25 cellular contexts compared by ENCODE assay signal in the genomic region with DNA sequence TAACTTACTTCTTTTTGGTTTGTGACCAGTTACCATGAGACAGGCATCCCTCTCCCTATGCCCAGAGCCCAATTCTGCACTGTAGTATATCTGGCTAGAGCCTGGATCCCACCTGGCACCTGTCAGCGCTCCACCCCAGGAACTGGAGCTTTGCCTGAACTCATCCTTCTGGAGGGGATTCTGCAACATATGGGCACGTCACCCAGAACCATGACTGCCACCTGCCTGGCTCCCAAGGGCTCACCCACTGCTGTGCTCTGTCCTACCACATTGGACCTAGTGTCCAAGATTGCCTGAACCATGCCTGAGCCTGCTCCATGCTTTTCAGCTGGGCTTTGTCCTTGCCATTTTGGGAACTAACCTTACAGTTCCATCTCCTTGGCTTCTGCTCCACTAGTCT. TPM values are rescaled to one million over a fixed set of nuclear protein-coding genes. Genes with fewer than 3 reads are reported as not detected.
"Had no signal": no experiment of that assay in that cellular context is flagged by ENCODE, and none has a peak within 500 bp of the region (broad histone marks: within the 10 kb centered on the region; RNA-seq: fewer than 3 reads in every experiment).

No MANE protein-coding gene starts in this region.

- H3K4me1 Mint-ChIP-seq: nephron progenitor cell; neural crest cell; stimulated activated effector memory CD8-positive, alpha-beta T cell treated with anti-CD3 and anti-CD28 coated beads, Interleukin-12 subunit alpha, Interleukin-12 subunit beta, amount 100 ng/mL, for 72 hours; stimulated activated naive B cell treated with anti-CD40 and anti-IgM and Interleukin-4, amounts not matched to agents 10 μg/mL and 1 μg/mL and 100 μg/mL, for 72 hours had no signal

- H3K36me3 Mint-ChIP-seq: natural killer cell treated with Interleukin-12 subunit alpha and Interleukin-12 subunit beta and Interleukin-15 and Interleukin-18, amount 100 ng/mL, for 72 hours; stimulated activated effector memory CD8-positive, alpha-beta T cell treated with anti-CD3 and anti-CD28 coated beads, Interleukin-12 subunit alpha, Interleukin-12 subunit beta, amount 100 ng/mL, for 72 hours; stimulated activated naive B cell treated with anti-CD40 and anti-IgM and Interleukin-4, amounts not matched to agents 10 μg/mL and 1 μg/mL and 100 μg/mL, for 72 hours had no signal

- H3K4me3 Mint-ChIP-seq: natural killer cell treated with Interleukin-12 subunit alpha and Interleukin-12 subunit beta and Interleukin-15 and Interleukin-18, amount 100 ng/mL, for 72 hours; nephron progenitor cell; neural crest cell; stimulated activated effector memory CD8-positive, alpha-beta T cell treated with anti-CD3 and anti-CD28 coated beads, Interleukin-12 subunit alpha, Interleukin-12 subunit beta, amount 100 ng/mL, for 72 hours; stimulated activated naive B cell treated with anti-CD40 and anti-IgM and Interleukin-4, amounts not matched to agents 10 μg/mL and 1 μg/mL and 100 μg/mL, for 72 hours; stimulated activated naive CD8-positive, alpha-beta T cell treated with anti-CD3 and anti-CD28 coated beads, Interleukin-15, Interleukin-2, amounts not matched to agents 100 ng/mL and 50 ng/mL, for 24 hours had no signal

- H3K9me3 Mint-ChIP-seq: natural killer cell treated with Interleukin-12 subunit alpha and Interleukin-12 subunit beta and Interleukin-15 and Interleukin-18, amount 100 ng/mL, for 72 hours; neural crest cell; stimulated activated effector memory CD8-positive, alpha-beta T cell treated with anti-CD3 and anti-CD28 coated beads, Interleukin-12 subunit alpha, Interleukin-12 subunit beta, amount 100 ng/mL, for 72 hours; stimulated activated naive B cell treated with anti-CD40 and anti-IgM and Interleukin-4, amounts not matched to agents 10 μg/mL and 1 μg/mL and 100 μg/mL, for 72 hours; stimulated activated naive CD8-positive, alpha-beta T cell treated with anti-CD3 and anti-CD28 coated beads, Interleukin-15, Interleukin-2, amounts not matched to agents 100 ng/mL and 50 ng/mL, for 24 hours had no signal

- H3K27me3 Mint-ChIP-seq: progenitor cell of endocrine pancreas had no signal

- H3K27ac Mint-ChIP-seq: natural killer cell treated with Interleukin-12 subunit alpha and Interleukin-12 subunit beta and Interleukin-15 and Interleukin-18, amount 100 ng/mL, for 72 hours; nephron progenitor cell; progenitor cell of endocrine pancreas; stimulated activated effector memory CD8-positive, alpha-beta T cell treated with anti-CD3 and anti-CD28 coated beads, Interleukin-12 subunit alpha, Interleukin-12 subunit beta, amount 100 ng/mL, for 72 hours; stimulated activated naive B cell treated with anti-CD40 and anti-IgM and Interleukin-4, amounts not matched to agents 10 μg/mL and 1 μg/mL and 100 μg/mL, for 72 hours; stimulated activated naive CD8-positive, alpha-beta T cell treated with anti-CD3 and anti-CD28 coated beads, Interleukin-15, Interleukin-2, amounts not matched to agents 100 ng/mL and 50 ng/mL, for 24 hours had no signal

- ATAC-seq: psoas muscle; right cardiac atrium; right lobe of liver; stimulated activated effector memory CD8-positive, alpha-beta T cell treated with anti-CD3 and anti-CD28 coated beads, Interleukin-12 subunit alpha, Interleukin-12 subunit beta, amount 100 ng/mL, for 72 hours; stimulated activated naive B cell treated with anti-CD40 and anti-IgM and Interleukin-4, amounts not matched to agents 10 μg/mL and 1 μg/mL and 100 μg/mL, for 72 hours had no signal

- DNase-seq: nephron progenitor cell; occipital lobe; ovary; psoas muscle; right cardiac atrium; right lobe of liver; sigmoid colon; small intestine; stimulated activated CD4-positive, alpha-beta T cell treated with anti-CD3 and anti-CD28 coated beads, Interleukin-15, amount 100 ng/mL, for 24 hours; stimulated activated CD4-positive, alpha-beta T cell treated with anti-CD3 and anti-CD28 coated beads, Interleukin-2, amount 100 ng/mL, for 24 hours; stimulated activated CD4-positive, alpha-beta T cell treated with anti-CD3 and anti-CD28 coated beads, Interleukin-2, amount 100 ng/mL, for 48 hours; stimulated activated CD4-positive, alpha-beta T cell treated with anti-CD3 and anti-CD28 coated beads, Interleukin-4, amount 100 ng/mL, for 24 hours; stimulated activated naive B cell treated with anti-CD40 and anti-IgM and Interleukin-4, amounts not matched to agents 10 μg/mL and 1 μg/mL and 100 μg/mL, for 72 hours; stimulated activated naive CD4-positive, alpha-beta T cell treated with Interleukin-2 at 50 U/mL for 16 hours; stomach; thyroid gland; trophoblast cell; upper lobe of left lung had no signal

RNA-seq across cellular contexts. Expression of gene GAP43, which starts 21.1 kb away (rescaled TPM):
- total RNA-seq: renal cortical epithelial cell, right lobe of liver, thyroid gland, ureter had no signal
